ENCODE assay signal across 1 cellular context in genomic region chr12:2893007-2893406, GRCh38.
TF ChIP-seq lines count a peak whose summit lies in the region.

No MANE protein-coding gene starts in this region.

TF ChIP-seq in SK-N-SH, 30 proteins besides CTCF, POLR2A, EP300 and RAD21 (continued from another document):
- TF ChIP-seq RCOR1 (IDR thresholded peaks at IDR 0.05; ENCODE audit: low read length), result no peak
